In the genomic region with DNA sequence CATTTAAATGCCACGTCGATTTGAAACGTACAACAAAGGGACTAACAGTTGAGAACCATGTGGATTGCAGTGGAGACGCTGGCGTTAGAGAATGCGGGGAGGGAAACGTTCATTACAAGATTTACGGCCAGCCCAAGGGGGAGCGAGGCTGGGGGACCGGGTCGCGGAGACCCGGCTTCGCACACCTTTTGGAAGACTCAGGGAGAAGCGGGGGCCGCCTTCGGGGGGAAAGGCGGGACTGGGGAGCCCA, we compare ENCODE assay signal across 8 cellular contexts. TPM values are rescaled to one million over a fixed set of nuclear protein-coding genes. Genes with fewer than 3 reads are reported as not detected.
A peak's percentile ranks its signal among the peaks of the same experiment; 100 is the strongest.
DNase-seq lines count a peak whose midpoint lies in the region; ATAC-seq, FAIRE-seq and TF ChIP-seq lines count a peak whose summit lies in the region.

No MANE protein-coding gene starts in this region.

- in situ Hi-C loops in HepG2 (cut with HindIII; ENCODE audit: extremely low pct_ligation_motif_present, low pct_unique_long_range_greater_than_20kb): no loop called here

- no TSS peak for BruUV-seq in HepG2 (replicated peaks; lab: Mats Ljungman, UMichigan)

- DNase-seq in CD14-positive monocyte (ENCODE audit: low spot score) (no peak), HepG2 (ENCODE audit: low spot score) (no peak), uterus (peak in 1 of 2 donors; percentile 50), cerebellar cortex (ENCODE audit: low spot score) (no peak), RPMI8226 (no peak)

- WGBS in HepG2 (ENCODE audit: low lambda C conversion rate): 40% methylated on average over 12 of the region's 18 CpGs

- CTCF ChIA-PET in HepG2 (lab: Yijun Ruan, JAX; ENCODE audit: low intra/inter-chr PET ratio, low total read pairs): no interaction called here

- intact Hi-C loops in CD14-positive monocyte (cut with micrococcal nuclease): no loop called here
- intact Hi-C loops in HepG2 (cut with micrococcal nuclease; ENCODE audit: unreplicated experiment): no loop called here
- intact Hi-C loops in uterus (cut with DNase I; ENCODE audit: low total_unique reads): no loop called here

- peak overlapping the region; percentile 68 for H3K4me2 ChIP-seq in HepG2 (ENCODE audit: low read depth, low read length)

- H3K4me3 Mint-ChIP-seq in CD14-positive monocyte: peak overlapping the region; percentile 85 to 91
- H3K4me3 Mint-ChIP-seq in activated naive CD8-positive, alpha-beta T cell: peak overlapping the region; percentile 92

- H3K4me1 ChIP-seq in HepG2 (ENCODE audit: insufficient read depth, low read length) (peaks cover 8% of the 10 kb centered on the region), uterus (no peaks in the 10 kb centered on the region)

- TF ChIP-seq POLR2A in HepG2 (IDR thresholded peaks at IDR 0.05; ENCODE audit: insufficient read depth in 1 of 2, low read depth in 2 of 2, low read length in 2 of 2) (no peak), uterus (IDR thresholded peaks at IDR 0.05) (no peak)

- H3K9me3 ChIP-seq in HepG2 (ENCODE audit: low read length): no peaks in the 10 kb centered on the region
- H3K9me3 ChIP-seq in uterus: no peaks in the 10 kb centered on the region

- H3K27me3 Mint-ChIP-seq in CD14-positive monocyte (ENCODE audit: low read depth in 3 of 3): peaks cover 1 to 3% (median 2%) of the 10 kb centered on the region in 3 donors
- no peaks in the 10 kb centered on the region for H3K27me3 Mint-ChIP-seq in activated naive CD8-positive, alpha-beta T cell

- H3K27ac ChIP-seq in HepG2 (ENCODE audit: extremely low read length, insufficient read depth, low read length) (peak overlapping the region; percentile 85), uterus (peak overlapping the region; percentile 96 to 99)

- H3K27me3 ChIP-seq in HepG2 (ENCODE audit: control insufficient read depth in 1 of 2, insufficient read depth in 2 of 2, low read length in 2 of 2) (peaks cover 0 to 2% of the 10 kb centered on the region in 2 experiments; a peak in 2 of 5 replicates), uterus (no peaks in the 10 kb centered on the region)

- no peak for TF ChIP-seq RAD21 in HepG2 (CRISPR knock-in tag; IDR thresholded peaks at IDR 0.05)

- ATAC-seq in HG03135 (IDR thresholded peaks at IDR 0.05; ENCODE audit: unreplicated experiment): peak; percentile 15
- peak; percentile 11; the same call in 2 of the 3 replicates for ATAC-seq in HepG2
- ATAC-seq in esophagus mucosa: no peak

- H3K9me3 Mint-ChIP-seq in CD14-positive monocyte: no peaks in the 10 kb centered on the region
- no peaks in the 10 kb centered on the region for H3K9me3 Mint-ChIP-seq in activated naive CD8-positive, alpha-beta T cell (ENCODE audit: low read depth)

- H4K20me1 ChIP-seq in HepG2 (ENCODE audit: insufficient read depth, low read length): no peaks in the 10 kb centered on the region

- FAIRE-seq in HepG2 (lab: Jason Lieb, UNC): no peak

- TF ChIP-seq EP300 in HepG2 (IDR thresholded peaks at IDR 0.05; ENCODE audit: low read depth in 2 of 2, low read length in 2 of 2) (no peak), HepG2 (CRISPR knock-in tag; IDR thresholded peaks at IDR 0.05; ENCODE audit: borderline replicate concordance) (no peak)

- peak overlapping the region; percentile 93 to 99 (median 98) for H3K27ac Mint-ChIP-seq in CD14-positive monocyte
- peak overlapping the region; percentile 98 for H3K27ac Mint-ChIP-seq in activated naive CD8-positive, alpha-beta T cell

- H3K4me1 Mint-ChIP-seq in CD14-positive monocyte: peaks cover 19% of the 10 kb centered on the region
- peaks cover 34% of the 10 kb centered on the region for H3K4me1 Mint-ChIP-seq in activated naive CD8-positive, alpha-beta T cell (ENCODE audit: low read depth)

- peak overlapping the region; percentile 81 for H3K9ac ChIP-seq in HepG2 (ENCODE audit: insufficient read depth, low read depth, low read length)

- H3K36me3 ChIP-seq in HepG2 (replicated peaks in 1 of 2; ENCODE audit: control insufficient read depth in 1 of 2, insufficient read depth in 2 of 2, low read length in 2 of 2): no peaks in the 10 kb centered on the region
- H3K36me3 ChIP-seq in uterus: no peaks in the 10 kb centered on the region

- no peaks in the 10 kb centered on the region for H3K79me2 ChIP-seq in HepG2 (ENCODE audit: insufficient read depth, low read length)

- H3K36me3 Mint-ChIP-seq in CD14-positive monocyte: no peaks in the 10 kb centered on the region
- H3K36me3 Mint-ChIP-seq in activated naive CD8-positive, alpha-beta T cell: no peaks in the 10 kb centered on the region

- H3K4me3 ChIP-seq in HepG2 (replicated peaks in 1 of 3; ENCODE audit: insufficient read depth in 1 of 3, low read depth in 2 of 3, low read length in 3 of 3) (peak overlapping the region; percentile 61 to 83 (median 78)), uterus (peak overlapping the region; percentile 80 to 91)

- no peak for TF ChIP-seq CTCF in CD14-positive monocyte (IDR thresholded peaks at IDR 0.05)
- TF ChIP-seq CTCF in HepG2 (CRISPR knock-in tag; IDR thresholded peaks at IDR 0.05): no peak
- TF ChIP-seq CTCF in uterus (IDR thresholded peaks at IDR 0.05): no peak

- H2AFZ ChIP-seq in HepG2 (ENCODE audit: low read length): no peak overlapping the region

- POLR2A ChIA-PET in HepG2 (lab: Yijun Ruan, JAX): interaction anchor here (0.8 to 1.3 kb wide), 10 partner anchors 8 to 364 kb away, joined by 3 to 7 read pairs (median 4); partner anchors contain the start of genes CYP4F11, CYP4F12, CYP4F3 and FAM32A

RNA-seq across cellular contexts. Expression of gene OR10H1, which starts 20.8 kb away (rescaled TPM):
- polyA plus RNA-seq in CD14-positive monocyte: not detected
- total RNA-seq in HepG2 (2016; rRNA removed; fragmentation: Illumina TruSeq; extraction: Trizol): not detected in 2 replicates
- total RNA-seq in HepG2 (2016; cell fraction: cytosol; rRNA removed; fragmentation: Illumina TruSeq; extraction: Trizol; ENCODE audit: low read depth): not detected in 2 replicates
- total RNA-seq in HepG2 (2016; cell fraction: insoluble cytoplasmic fraction; rRNA removed; fragmentation: Illumina TruSeq; extraction: Trizol): not detected in 2 replicates
- not detected in 2 replicates for total RNA-seq in HepG2 (2016; cell fraction: membrane; rRNA removed; fragmentation: Illumina TruSeq; extraction: Trizol)
- total RNA-seq in HepG2 (2016; cell fraction: nucleus; rRNA removed; fragmentation: Illumina TruSeq; extraction: Trizol): not detected in 2 replicates
- not detected in 2 replicates for polyA plus RNA-seq in HepG2 (2011; rRNA removed)
- not detected in 2 replicates for polyA plus RNA-seq in HepG2 (2011; cell fraction: cytosol; rRNA removed)
- not detected in 2 replicates for polyA plus RNA-seq in HepG2 (2011; cell fraction: nucleus; rRNA removed)
- polyA plus RNA-seq in HepG2 (2012): not detected in 2 replicates
- polyA plus RNA-seq in HepG2 (2016; cell fraction: cytosol; fragmentation: Illumina TruSeq; extraction: Trizol; ENCODE audit: low read depth): not detected in 2 replicates
- not detected in 2 replicates for polyA plus RNA-seq in HepG2 (2016; cell fraction: insoluble cytoplasmic fraction; fragmentation: Illumina TruSeq; extraction: Trizol; ENCODE audit: low read depth)
- not detected in 2 replicates for polyA plus RNA-seq in HepG2 (2016; cell fraction: membrane; fragmentation: Illumina TruSeq; extraction: Trizol; ENCODE audit: low read depth)
- polyA plus RNA-seq in HepG2 (2016; cell fraction: nucleus; fragmentation: Illumina TruSeq; extraction: Trizol; ENCODE audit: insufficient read depth, low read depth): not detected in 2 replicates
- 0.05 TPM in 1 of 2 replicates, not detected in the other for polyA minus RNA-seq in HepG2 (2011; rRNA and poly(A)+ RNA removed; ENCODE audit: low replicate concordance)
- polyA minus RNA-seq in HepG2 (2011; cell fraction: cytosol; rRNA and poly(A)+ RNA removed): not detected in 2 replicates
- polyA minus RNA-seq in HepG2 (2011; cell fraction: nucleus; rRNA and poly(A)+ RNA removed): not detected in 2 replicates
- not detected for total RNA-seq in uterus
- total RNA-seq in esophagus mucosa: not detected

RNA-seq across cellular contexts. Expression of gene OR10H5, which starts 48.8 kb away (rescaled TPM):
- not detected for polyA plus RNA-seq in CD14-positive monocyte
- total RNA-seq in HepG2 (2016; rRNA removed; fragmentation: Illumina TruSeq; extraction: Trizol): not detected in 2 replicates
- total RNA-seq in HepG2 (2016; cell fraction: cytosol; rRNA removed; fragmentation: Illumina TruSeq; extraction: Trizol; ENCODE audit: low read depth): not detected in 2 replicates
- total RNA-seq in HepG2 (2016; cell fraction: insoluble cytoplasmic fraction; rRNA removed; fragmentation: Illumina TruSeq; extraction: Trizol): not detected in 2 replicates
- total RNA-seq in HepG2 (2016; cell fraction: membrane; rRNA removed; fragmentation: Illumina TruSeq; extraction: Trizol): not detected in 2 replicates
- not detected in 2 replicates for total RNA-seq in HepG2 (2016; cell fraction: nucleus; rRNA removed; fragmentation: Illumina TruSeq; extraction: Trizol)
- not detected in 2 replicates for polyA plus RNA-seq in HepG2 (2011; rRNA removed)
- not detected in 2 replicates for polyA plus RNA-seq in HepG2 (2011; cell fraction: cytosol; rRNA removed)
- not detected in 2 replicates for polyA plus RNA-seq in HepG2 (2011; cell fraction: nucleus; rRNA removed)
- not detected in 2 replicates for polyA plus RNA-seq in HepG2 (2012)
- polyA plus RNA-seq in HepG2 (2016; cell fraction: cytosol; fragmentation: Illumina TruSeq; extraction: Trizol; ENCODE audit: low read depth): not detected in 2 replicates
- not detected in 2 replicates for polyA plus RNA-seq in HepG2 (2016; cell fraction: insoluble cytoplasmic fraction; fragmentation: Illumina TruSeq; extraction: Trizol; ENCODE audit: low read depth)
- not detected in 2 replicates for polyA plus RNA-seq in HepG2 (2016; cell fraction: membrane; fragmentation: Illumina TruSeq; extraction: Trizol; ENCODE audit: low read depth)
- polyA plus RNA-seq in HepG2 (2016; cell fraction: nucleus; fragmentation: Illumina TruSeq; extraction: Trizol; ENCODE audit: insufficient read depth, low read depth): not detected in 2 replicates
- not detected in 2 replicates for polyA minus RNA-seq in HepG2 (2011; rRNA and poly(A)+ RNA removed; ENCODE audit: low replicate concordance)
- not detected in 2 replicates for polyA minus RNA-seq in HepG2 (2011; cell fraction: cytosol; rRNA and poly(A)+ RNA removed)
- not detected in 2 replicates for polyA minus RNA-seq in HepG2 (2011; cell fraction: nucleus; rRNA and poly(A)+ RNA removed)
- total RNA-seq in uterus: not detected
- total RNA-seq in esophagus mucosa: not detected
